Comparison of ENCODE assay signal across 14 cellular contexts in genomic region chr7:17374654-17375053, GRCh38.
"Had no signal": no experiment of that assay in that cellular context is flagged by ENCODE, and none has a peak within 500 bp of the region (broad histone marks: within the 10 kb centered on the region; RNA-seq: fewer than 3 reads in every experiment).

No MANE protein-coding gene starts in this region.

- H3K27ac ChIP-seq: right atrium auricular region had no signal

- DNase-seq: activated CD4-positive, alpha-beta T cell treated with anti-CD3 and anti-CD28 coated beads, Interleukin-2, amount 10 ng/mL, durations not matched to agents 24 days and 14 days; activated naive CD4-positive, alpha-beta T cell; activated naive CD8-positive, alpha-beta T cell treated with anti-CD3 and anti-CD28 coated beads, Interleukin-2, amount 50 U/mL, for 24 hours; caudate nucleus; effector memory CD4-positive, alpha-beta T cell; hippocampal formation; mucosa of descending colon; natural killer cell; posterior cingulate gyrus; trophoblast cell had no signal

- ATAC-seq: activated naive CD8-positive, alpha-beta T cell treated with anti-CD3 and anti-CD28 coated beads, Interleukin-2, amount 50 U/mL, for 24 hours; mucosa of descending colon; natural killer cell; stimulated activated memory B cell treated with anti-CD40 and anti-IgM and Interleukin-4, amounts not matched to agents 10 μg/mL and 1 μg/mL and 100 μg/mL, for 72 hours had no signal

- H3K4me3 ChIP-seq: lung, mucosa of descending colon, right atrium auricular region had no signal

- H3K9me3 Mint-ChIP-seq: activated CD4-positive, alpha-beta T cell treated with anti-CD3 and anti-CD28 coated beads, Interleukin-2, amount 10 ng/mL, durations not matched to agents 24 days and 14 days; activated naive CD8-positive, alpha-beta T cell treated with anti-CD3 and anti-CD28 coated beads, Interleukin-2, amount 50 U/mL, for 24 hours; activated T-helper 1 cell treated with anti-CD3 and anti-CD28 coated beads, Interleukin-12 subunit alpha, Interleukin-12 subunit beta, Interleukin-2, Interleukin-4 antibody, amounts not matched to agents 30 ng/mL and 10 ng/mL and 1 ng/mL, durations not matched to agents 14 hours and 24 hours and 36 hours; natural killer cell; stimulated activated memory B cell treated with anti-CD40 and anti-IgM and Interleukin-4, amounts not matched to agents 10 μg/mL and 1 μg/mL and 100 μg/mL, for 72 hours had no signal

- H3K4me1 Mint-ChIP-seq: activated CD4-positive, alpha-beta T cell treated with anti-CD3 and anti-CD28 coated beads, Interleukin-2, amount 10 ng/mL, durations not matched to agents 24 days and 14 days; natural killer cell; stimulated activated memory B cell treated with anti-CD40 and anti-IgM and Interleukin-4, amounts not matched to agents 10 μg/mL and 1 μg/mL and 100 μg/mL, for 72 hours had no signal

- H3K27ac Mint-ChIP-seq: activated CD4-positive, alpha-beta T cell treated with anti-CD3 and anti-CD28 coated beads, Interleukin-2, amount 10 ng/mL, durations not matched to agents 24 days and 14 days; activated naive CD8-positive, alpha-beta T cell treated with anti-CD3 and anti-CD28 coated beads, Interleukin-2, amount 50 U/mL, for 24 hours; activated T-helper 1 cell treated with anti-CD3 and anti-CD28 coated beads, Interleukin-12 subunit alpha, Interleukin-12 subunit beta, Interleukin-2, Interleukin-4 antibody, amounts not matched to agents 30 ng/mL and 10 ng/mL and 1 ng/mL, durations not matched to agents 14 hours and 24 hours and 36 hours; natural killer cell; stimulated activated memory B cell treated with anti-CD40 and anti-IgM and Interleukin-4, amounts not matched to agents 10 μg/mL and 1 μg/mL and 100 μg/mL, for 72 hours had no signal

- H3K4me3 Mint-ChIP-seq: activated CD4-positive, alpha-beta T cell treated with anti-CD3 and anti-CD28 coated beads, Interleukin-2, amount 10 ng/mL, durations not matched to agents 24 days and 14 days; activated naive CD8-positive, alpha-beta T cell treated with anti-CD3 and anti-CD28 coated beads, Interleukin-2, amount 50 U/mL, for 24 hours; activated T-helper 1 cell treated with anti-CD3 and anti-CD28 coated beads, Interleukin-12 subunit alpha, Interleukin-12 subunit beta, Interleukin-2, Interleukin-4 antibody, amounts not matched to agents 30 ng/mL and 10 ng/mL and 1 ng/mL, durations not matched to agents 14 hours and 24 hours and 36 hours; natural killer cell; stimulated activated memory B cell treated with anti-CD40 and anti-IgM and Interleukin-4, amounts not matched to agents 10 μg/mL and 1 μg/mL and 100 μg/mL, for 72 hours had no signal

- H3K27me3 Mint-ChIP-seq: activated naive CD8-positive, alpha-beta T cell treated with anti-CD3 and anti-CD28 coated beads, Interleukin-2, amount 50 U/mL, for 24 hours; stimulated activated memory B cell treated with anti-CD40 and anti-IgM and Interleukin-4, amounts not matched to agents 10 μg/mL and 1 μg/mL and 100 μg/mL, for 72 hours had no signal

- H3K27me3 ChIP-seq: right atrium auricular region had no signal

- H3K36me3 Mint-ChIP-seq: natural killer cell; stimulated activated memory B cell treated with anti-CD40 and anti-IgM and Interleukin-4, amounts not matched to agents 10 μg/mL and 1 μg/mL and 100 μg/mL, for 72 hours had no signal

- H3K36me3 ChIP-seq: right atrium auricular region had no signal

- H3K9me3 ChIP-seq: mucosa of descending colon, right atrium auricular region had no signal
